In genomic region chr1:37486680-37487618, GRCh38 we compare ENCODE assay signal across 8 cellular contexts. TPM values are rescaled to one million over a fixed set of nuclear protein-coding genes. Genes with fewer than 3 reads are reported as not detected.
DNase-seq lines count a peak whose midpoint lies in the region; ATAC-seq, FAIRE-seq and TF ChIP-seq lines count a peak whose summit lies in the region.

No MANE protein-coding gene starts in this region.

- H3K9me3 ChIP-seq in adrenal gland (replicated peaks in 1 of 3), result no peaks in the 10 kb centered on the region

- intact Hi-C loops in adrenal gland (cut with DNase I), result loop anchor here (2.0 kb wide), 1 partner anchor 32 kb away; no protein-coding TSS in a partner anchor
- intact Hi-C loops in left cardiac atrium (cut with DNase I), result loop anchor here in 1 of 2 donors (2.0 kb wide), 1 partner anchor 32 kb away; no protein-coding TSS in a partner anchor

- DNase-seq in Kasumi-1 (lab: John Stamatoyannopoulos, UW) (peak; percentile 80 to 84), T-helper 1 cell (peak; percentile 50 to 75 (median 65)), adrenal gland (peak; percentile 77 to 91 (median 84)), left cardiac atrium (peak; percentile 85)

- 22 to 25% (median 23%) methylated on average over 7 to 10 of the region's 10 CpGs for WGBS in adrenal gland, 4 donors

- TF ChIP-seq CTCF in adrenal gland (IDR thresholded peaks at IDR 0.05), result peak; percentile 97 to 99 (median 98)

- H3K27ac ChIP-seq in adrenal gland (peak overlapping the region; percentile 28 to 98 (median 68)), rectal smooth muscle tissue (ENCODE audit: low read depth, low read length) (peak overlapping the region; percentile 18)

- TF ChIP-seq POLR2A in adrenal gland (IDR thresholded peaks at IDR 0.05), result no peak

- FAIRE-seq in G401.6 (lab: Jason Lieb, UNC), result peak; percentile 85

- H3K4me1 ChIP-seq in adrenal gland (replicated peaks in 1 of 2) (peaks cover 38 to 55% of the 10 kb centered on the region in 2 donors), rectal smooth muscle tissue (ENCODE audit: control insufficient read depth, insufficient read depth, low read length) (peaks cover 19% of the 10 kb centered on the region)

- peaks cover 0 to 45% of the 10 kb centered on the region in 2 donors for H3K36me3 ChIP-seq in adrenal gland (replicated peaks in 1 of 2)
- H3K36me3 ChIP-seq in rectal smooth muscle tissue (ENCODE audit: control insufficient read depth, insufficient read depth, low read length), result peaks cover 22% of the 10 kb centered on the region

- H3K9ac ChIP-seq in rectal smooth muscle tissue (ENCODE audit: low read length), result no peak overlapping the region

- H3K4me3 ChIP-seq in adrenal gland, result no peak overlapping the region
- H3K4me3 ChIP-seq in rectal smooth muscle tissue (ENCODE audit: low read length), result no peak overlapping the region

- peak; percentile 55 to 67 for ATAC-seq in left cardiac atrium
- no peak for ATAC-seq in HG02588 (IDR thresholded peaks at IDR 0.05; ENCODE audit: unreplicated experiment)
- ATAC-seq in HG03460 (IDR thresholded peaks at IDR 0.05; ENCODE audit: unreplicated experiment), result no peak

- H3K27me3 ChIP-seq in adrenal gland (no peaks in the 10 kb centered on the region), rectal smooth muscle tissue (ENCODE audit: control insufficient read depth, insufficient read depth, low read length) (no peaks in the 10 kb centered on the region)

RNA-seq across cellular contexts. Expression of gene ZC3H12A, which starts 12.6 kb away (rescaled TPM):
- 10 to 100 TPM in 7 of 8 donors, 1 to 10 TPM in 1; 5.8 to 53.0 (median 19.8) TPM for total RNA-seq in adrenal gland
- 10 to 100 TPM in 2 of 3 donors, 1 to 10 TPM in 1; 3.2 to 17.0 (median 11.8) TPM for polyA plus RNA-seq in adrenal gland
- total RNA-seq in left cardiac atrium, result 10 to 100 TPM in 1 of 2 donors, 1 to 10 TPM in 1; 6.4 to 13.7 TPM

RNA-seq across cellular contexts. Expression of gene MEAF6, which starts 27.6 kb away (rescaled TPM):
- total RNA-seq in adrenal gland (10 to 100 TPM; 45.7 to 74.5 (median 56.0) TPM), left cardiac atrium (10 to 100 TPM; 34.6 to 36.4 TPM)
- polyA plus RNA-seq in adrenal gland, result 10 to 100 TPM; 37.8 to 67.4 (median 43.4) TPM

Comparison
In these comparisons a context has a peak if more than half of its experiments do, and no peak if none do; other contexts are left out.
1. ATAC-seq: peak in left cardiac atrium (2 of 2); none in HG02588 (single experiment) and HG03460 (single experiment).
2. Peak in every context shown above with its lines, with median percentiles within 50 percentile points of each other: DNase-seq.